In the genomic region with DNA sequence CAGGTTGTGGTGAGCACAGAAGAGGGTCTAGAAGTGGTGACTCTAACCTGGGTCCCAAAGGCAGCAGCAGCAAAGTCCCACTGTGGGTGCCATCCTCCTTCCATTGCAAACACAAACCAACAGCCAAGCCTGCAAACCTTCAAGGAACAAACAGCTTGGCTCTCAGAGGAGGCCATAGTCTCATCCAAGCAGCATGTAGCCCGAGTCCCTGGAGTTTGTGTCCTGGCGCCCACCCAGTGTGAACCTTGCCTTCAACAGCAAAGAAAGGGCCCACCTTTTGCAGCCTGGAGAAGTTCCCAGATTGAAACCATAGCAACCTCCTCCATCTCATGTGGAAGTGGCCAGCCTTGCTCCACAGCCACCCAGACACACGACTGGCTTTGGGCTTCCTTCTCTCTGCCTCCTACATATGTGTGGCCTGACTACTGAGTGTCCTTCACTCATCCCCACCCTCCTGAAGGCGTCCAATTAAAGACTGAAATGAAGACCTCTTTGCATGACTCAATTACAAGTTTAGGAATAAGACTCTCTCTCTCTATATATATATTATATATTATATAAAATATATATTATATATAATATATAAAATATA, we compare ENCODE assay signal across 19 cellular contexts.
A peak's percentile ranks its signal among the peaks of the same experiment; 100 is the strongest.
DNase-seq lines count a peak whose midpoint lies in the region; ATAC-seq lines count a peak whose summit lies in the region.
"Had no signal": no experiment of that assay in that cellular context is flagged by ENCODE, and none has a peak within 500 bp of the region (broad histone marks: within the 10 kb centered on the region; RNA-seq: fewer than 3 reads in every experiment).

No MANE protein-coding gene starts in this region.

- H2BK5ac ChIP-seq in trophoblast cell (ENCODE audit: low read depth, low read length, poor library complexity), result no peak overlapping the region

- H3K4me3 ChIP-seq in trophoblast cell (ENCODE audit: low read depth, low read length), result peak overlapping the region; percentile 34
- H3K4me3 ChIP-seq: MG63, SJCRH30 had no signal

- DNase-seq in NCI-H1092 treated with DMSO at 0.1 percent for 48 hours (lab: John Stamatoyannopoulos, UW), result peak; percentile 11
- DNase-seq in NCI-H1092 (lab: John Stamatoyannopoulos, UW), result no peak
- no peak for DNase-seq in activated naive CD8-positive, alpha-beta T cell treated with anti-CD3 and anti-CD28 coated beads, Interleukin-2, amount 10 ng/mL, durations not matched to agents 7 days and 5 days
- no peak for DNase-seq in activated naive CD8-positive, alpha-beta T cell treated with anti-CD3 and anti-CD28 coated beads for 36 hours
- DNase-seq in trophoblast cell, result no peak
- no peak for DNase-seq in ACHN
- DNase-seq: 8988T, C1 segment of cervical spinal cord, DMS153, EL, H9, MG63, NCI-H146, NCI-H69, SJCRH30 had no signal

- no peak overlapping the region for H2AFZ ChIP-seq in trophoblast cell (ENCODE audit: insufficient read depth, low read length, poor library complexity)

- POLR2A ChIA-PET in activated naive CD8-positive, alpha-beta T cell treated with anti-CD3 and anti-CD28 coated beads, Interleukin-2, amount 10 ng/mL, durations not matched to agents 7 days and 5 days (lab: Charles Lee), result no interaction called here

- H3K9ac ChIP-seq in trophoblast cell (ENCODE audit: low read length), result no peak overlapping the region

- no peak overlapping the region for H4K91ac ChIP-seq in trophoblast cell (ENCODE audit: low read depth, low read length)

- H3K4me1 Mint-ChIP-seq in activated naive CD8-positive, alpha-beta T cell treated with anti-CD3 and anti-CD28 coated beads, Interleukin-2, amount 10 ng/mL, durations not matched to agents 7 days and 5 days, result no peaks in the 10 kb centered on the region
- no peaks in the 10 kb centered on the region for H3K4me1 Mint-ChIP-seq in activated naive CD8-positive, alpha-beta T cell treated with anti-CD3 and anti-CD28 coated beads for 36 hours

- peaks cover 6% of the 10 kb centered on the region for H3K9me3 ChIP-seq in trophoblast cell (ENCODE audit: insufficient read depth, low read depth, low read length)
- H3K9me3 ChIP-seq: MG63, SJCRH30 had no signal

- in situ Hi-C loops in ACHN (cut with HindIII; ENCODE audit: low pct_ligation_motif_present, low pct_unique_long_range_greater_than_20kb, low sequenced_read_pairs), result no loop called here

- H3K14ac ChIP-seq in trophoblast cell (ENCODE audit: low read length), result no peak overlapping the region

- no peak overlapping the region for H3K18ac ChIP-seq in trophoblast cell (ENCODE audit: low read length)

- H3K27ac ChIP-seq in cingulate gyrus (ENCODE audit: low read depth, low read length) (peak overlapping the region; percentile 100), trophoblast cell (ENCODE audit: low read depth, low read length) (no peak overlapping the region)
- H3K27ac ChIP-seq: RWPE1, SJCRH30 had no signal

- H3K27me3 ChIP-seq in trophoblast cell (ENCODE audit: insufficient read depth, low read length), result no peaks in the 10 kb centered on the region
- H3K27me3 ChIP-seq: MG63, SJCRH30 had no signal

- H3K4me3 Mint-ChIP-seq in activated naive CD8-positive, alpha-beta T cell treated with anti-CD3 and anti-CD28 coated beads, Interleukin-2, amount 10 ng/mL, durations not matched to agents 7 days and 5 days, result no peak overlapping the region
- H3K4me3 Mint-ChIP-seq in activated naive CD8-positive, alpha-beta T cell treated with anti-CD3 and anti-CD28 coated beads for 36 hours, result no peak overlapping the region
- H3K4me3 Mint-ChIP-seq: H9 had no signal

- no peaks in the 10 kb centered on the region for H3K4me1 ChIP-seq in trophoblast cell (ENCODE audit: control insufficient read depth in 1 of 2, insufficient read depth in 2 of 2, low read length in 2 of 2)
- H3K4me1 ChIP-seq: SJCRH30 had no signal

- H3K9me3 Mint-ChIP-seq in activated naive CD8-positive, alpha-beta T cell treated with anti-CD3 and anti-CD28 coated beads, Interleukin-2, amount 10 ng/mL, durations not matched to agents 7 days and 5 days, result no peaks in the 10 kb centered on the region
- H3K9me3 Mint-ChIP-seq in activated naive CD8-positive, alpha-beta T cell treated with anti-CD3 and anti-CD28 coated beads for 36 hours, result peaks cover 1% of the 10 kb centered on the region

- H2BK120ac ChIP-seq in trophoblast cell (ENCODE audit: insufficient read depth, low read length, poor library complexity), result no peak overlapping the region

- no peaks in the 10 kb centered on the region for H3K79me1 ChIP-seq in trophoblast cell (ENCODE audit: low read length)

- no peaks in the 10 kb centered on the region for H3K36me3 ChIP-seq in trophoblast cell (ENCODE audit: control insufficient read depth in 1 of 2, insufficient read depth in 2 of 2, low read length in 2 of 2)
- H3K36me3 ChIP-seq: MG63, SJCRH30 had no signal

- H4K12ac ChIP-seq in trophoblast cell (ENCODE audit: low read depth, low read length), result no peak overlapping the region

- H2AK5ac ChIP-seq in trophoblast cell (ENCODE audit: low read length), result no peak overlapping the region

- H2BK12ac ChIP-seq in trophoblast cell (ENCODE audit: low read length), result no peak overlapping the region

- no peaks in the 10 kb centered on the region for H3K79me2 ChIP-seq in trophoblast cell (ENCODE audit: control insufficient read depth, insufficient read depth, low read length, poor library complexity)

- WGBS in trophoblast cell (ENCODE audit: extremely low coverage, insufficient coverage, insufficient read length), result no CpG with 5 or more reads among the region's 4 CpGs

- no peak overlapping the region for H3K4ac ChIP-seq in trophoblast cell (ENCODE audit: low read depth, low read length)

- ATAC-seq in activated naive CD8-positive, alpha-beta T cell treated with anti-CD3 and anti-CD28 coated beads, Interleukin-2, amount 10 ng/mL, durations not matched to agents 7 days and 5 days (ENCODE audit: low read depth), result peak; percentile 42
- ATAC-seq in HG03565 (IDR thresholded peaks at IDR 0.05; ENCODE audit: unreplicated experiment), result no peak
- ATAC-seq: HepG2 had no signal

- H3K36me3 Mint-ChIP-seq in activated naive CD8-positive, alpha-beta T cell treated with anti-CD3 and anti-CD28 coated beads, Interleukin-2, amount 10 ng/mL, durations not matched to agents 7 days and 5 days, result no peaks in the 10 kb centered on the region
- no peaks in the 10 kb centered on the region for H3K36me3 Mint-ChIP-seq in activated naive CD8-positive, alpha-beta T cell treated with anti-CD3 and anti-CD28 coated beads for 36 hours

- no peak overlapping the region for H3K4me2 ChIP-seq in trophoblast cell (ENCODE audit: low read length)

- H4K8ac ChIP-seq in trophoblast cell (ENCODE audit: low read depth, low read length), result no peak overlapping the region

- no peak overlapping the region for H3K27ac Mint-ChIP-seq in activated naive CD8-positive, alpha-beta T cell treated with anti-CD3 and anti-CD28 coated beads, Interleukin-2, amount 10 ng/mL, durations not matched to agents 7 days and 5 days
- H3K27ac Mint-ChIP-seq in activated naive CD8-positive, alpha-beta T cell treated with anti-CD3 and anti-CD28 coated beads for 36 hours, result no peak overlapping the region
- H3K27ac Mint-ChIP-seq: H9 had no signal

- H3K27me3 Mint-ChIP-seq in activated naive CD8-positive, alpha-beta T cell treated with anti-CD3 and anti-CD28 coated beads, Interleukin-2, amount 10 ng/mL, durations not matched to agents 7 days and 5 days, result peaks cover 3% of the 10 kb centered on the region
- no peaks in the 10 kb centered on the region for H3K27me3 Mint-ChIP-seq in activated naive CD8-positive, alpha-beta T cell treated with anti-CD3 and anti-CD28 coated beads for 36 hours

- H3K23ac ChIP-seq in trophoblast cell (ENCODE audit: low read length), result no peak overlapping the region
